Comparison of ENCODE assay signal across 8 cellular contexts in the genomic region with DNA sequence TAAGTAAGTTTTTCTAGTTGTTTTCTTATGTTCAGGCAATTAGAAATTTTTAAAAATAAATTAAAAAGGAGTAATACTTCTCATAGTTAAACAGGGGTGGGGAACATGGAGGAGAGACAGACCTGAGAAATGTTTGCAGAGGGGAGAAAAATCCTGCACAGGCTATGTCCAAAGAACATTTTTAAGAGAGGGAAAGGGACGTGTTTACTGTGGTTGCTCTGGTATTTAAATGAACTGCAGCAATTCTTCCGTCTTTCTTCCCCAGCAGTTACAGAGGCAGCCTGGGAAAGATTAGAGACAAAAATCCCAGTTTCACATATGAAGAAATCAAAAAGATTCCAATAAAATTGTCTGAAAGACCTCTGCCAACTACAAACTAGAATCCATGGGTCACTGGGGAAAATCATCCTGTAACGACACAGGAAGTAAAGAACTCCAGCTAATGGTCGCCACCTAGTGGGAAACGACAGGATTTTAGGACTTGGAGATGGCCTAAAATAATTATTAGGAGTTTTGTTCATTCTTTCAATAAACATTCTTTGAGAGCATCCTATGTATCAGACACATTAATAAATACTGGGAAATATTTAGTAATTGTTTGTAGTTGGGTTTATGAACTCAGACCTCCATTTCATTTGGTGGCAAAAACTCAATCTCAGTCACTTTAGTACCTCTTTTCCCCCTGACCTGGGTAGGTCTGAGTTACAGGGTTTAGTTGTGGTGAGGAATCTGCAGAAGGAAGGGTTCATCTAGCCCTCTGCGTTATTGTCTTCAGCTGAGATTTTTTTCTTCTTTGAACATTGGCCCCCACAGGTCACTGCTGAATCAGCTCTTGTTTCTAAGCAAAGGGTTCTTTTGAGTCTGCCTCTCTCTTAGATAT.
DNase-seq lines count a peak whose midpoint lies in the region; ATAC-seq and TF ChIP-seq lines count a peak whose summit lies in the region.

No MANE protein-coding gene starts in this region.

- intact Hi-C loops in OCI-LY7 (cut with micrococcal nuclease; ENCODE audit: unreplicated experiment) = loop anchor here (1.0 to 10.0 kb wide), 4 partner anchors 41 to 321 kb away; a partner anchor contains a TSS

- H3K9me2 ChIP-seq in OCI-LY7 (ENCODE audit: insufficient read depth, low read length) = no peaks in the 10 kb centered on the region

- no peaks in the 10 kb centered on the region for H3K36me3 ChIP-seq in OCI-LY7 (ENCODE audit: insufficient read depth, low read length)

- TF ChIP-seq CTCF in 22Rv1 (IDR thresholded peaks at IDR 0.05) (peak; percentile 80), OCI-LY7 (conservative IDR thresholded peaks at IDR 0.05; ENCODE audit: low read length) (peak; percentile 96)

- POLR2A ChIA-PET in OCI-LY7 (lab: Charles Lee) = interaction anchor here (0.5 to 2.9 kb wide), 13 partner anchors 9 to 135 kb away, joined by 3 to 13 read pairs (median 4); no protein-coding TSS in a partner anchor

- H3K9me3 Mint-ChIP-seq in stimulated activated memory B cell treated with anti-CD40 and anti-IgM and Interleukin-4, amounts not matched to agents 10 μg/mL and 1 μg/mL and 100 μg/mL, for 72 hours = no peaks in the 10 kb centered on the region

- no peak for ATAC-seq in stimulated activated memory B cell treated with anti-CD40 and anti-IgM and Interleukin-4, amounts not matched to agents 10 μg/mL and 1 μg/mL and 100 μg/mL, for 72 hours

- H3K4me3 ChIP-seq in Jurkat, Clone E6-1 (ENCODE audit: low read length) = no peak overlapping the region
- H3K4me3 ChIP-seq in OCI-LY7 (ENCODE audit: low read depth, low read length, poor library complexity, severe bottlenecking) = peak overlapping the region; percentile 26

- peak overlapping the region; percentile 98 for H2AFZ ChIP-seq in OCI-LY7 (ENCODE audit: low read length)

- H3K36me3 Mint-ChIP-seq in stimulated activated memory B cell treated with anti-CD40 and anti-IgM and Interleukin-4, amounts not matched to agents 10 μg/mL and 1 μg/mL and 100 μg/mL, for 72 hours = no peaks in the 10 kb centered on the region

- no TSS peak for BruUV-seq in OCI-LY7 (replicated peaks; lab: Mats Ljungman, UMichigan)

- CTCF ChIA-PET in OCI-LY7 (lab: Charles Lee; ENCODE audit: unreplicated experiment) = interaction anchor here (1.1 to 1.3 kb wide), 3 partner anchors 30 to 114 kb away, joined by 3 to 6 read pairs (median 3); no protein-coding TSS in a partner anchor

- peak overlapping the region; percentile 49 for H3K27ac Mint-ChIP-seq in stimulated activated memory B cell treated with anti-CD40 and anti-IgM and Interleukin-4, amounts not matched to agents 10 μg/mL and 1 μg/mL and 100 μg/mL, for 72 hours

- no peaks in the 10 kb centered on the region for H4K20me1 ChIP-seq in OCI-LY7 (ENCODE audit: insufficient read depth, low read length)

- no peaks in the 10 kb centered on the region for H3K79me2 ChIP-seq in OCI-LY7 (ENCODE audit: insufficient read depth, low read depth, low read length)

- H3K27ac ChIP-seq in 22Rv1 (no peak overlapping the region), OCI-LY7 (ENCODE audit: low read depth, low read length, poor library complexity, severe bottlenecking) (peak overlapping the region; percentile 4)

- DNase-seq in G401 (ENCODE audit: low spot score) = peak; percentile 46
- peak; percentile 78 for DNase-seq in H4 (ENCODE audit: low spot score)
- peak; percentile 42 for DNase-seq in Jurkat, Clone E6-1 (ENCODE audit: low read depth, low spot score)
- DNase-seq in OCI-LY7 (ENCODE audit: low spot score) = peak; percentile 84
- peak; percentile 53 for DNase-seq in cerebellar cortex (ENCODE audit: low spot score)
- peak; percentile 62 for DNase-seq in kidney glomerular epithelial cell (lab: John Stamatoyannopoulos, UW)

- in situ Hi-C loops in G401 (cut with HindIII; ENCODE audit: low sequenced_read_pairs) = no loop called here

- peak overlapping the region; percentile 61 for H3K4me2 ChIP-seq in OCI-LY7 (ENCODE audit: low read length)

- no peaks in the 10 kb centered on the region for H3K27me3 Mint-ChIP-seq in stimulated activated memory B cell treated with anti-CD40 and anti-IgM and Interleukin-4, amounts not matched to agents 10 μg/mL and 1 μg/mL and 100 μg/mL, for 72 hours

- H3K4me1 Mint-ChIP-seq in stimulated activated memory B cell treated with anti-CD40 and anti-IgM and Interleukin-4, amounts not matched to agents 10 μg/mL and 1 μg/mL and 100 μg/mL, for 72 hours = no peaks in the 10 kb centered on the region

- peaks cover 27% of the 10 kb centered on the region for H3K4me1 ChIP-seq in OCI-LY7 (ENCODE audit: insufficient read depth, low read length, poor library complexity, severe bottlenecking)

- H3K9me3 ChIP-seq in OCI-LY7 (ENCODE audit: low read length) = no peaks in the 10 kb centered on the region; the same call in 1 of the 2 replicates

- peak overlapping the region; percentile 36 for H3K4me3 Mint-ChIP-seq in stimulated activated memory B cell treated with anti-CD40 and anti-IgM and Interleukin-4, amounts not matched to agents 10 μg/mL and 1 μg/mL and 100 μg/mL, for 72 hours
